Comparison of ENCODE assay signal across 8 cellular contexts in the genomic region with DNA sequence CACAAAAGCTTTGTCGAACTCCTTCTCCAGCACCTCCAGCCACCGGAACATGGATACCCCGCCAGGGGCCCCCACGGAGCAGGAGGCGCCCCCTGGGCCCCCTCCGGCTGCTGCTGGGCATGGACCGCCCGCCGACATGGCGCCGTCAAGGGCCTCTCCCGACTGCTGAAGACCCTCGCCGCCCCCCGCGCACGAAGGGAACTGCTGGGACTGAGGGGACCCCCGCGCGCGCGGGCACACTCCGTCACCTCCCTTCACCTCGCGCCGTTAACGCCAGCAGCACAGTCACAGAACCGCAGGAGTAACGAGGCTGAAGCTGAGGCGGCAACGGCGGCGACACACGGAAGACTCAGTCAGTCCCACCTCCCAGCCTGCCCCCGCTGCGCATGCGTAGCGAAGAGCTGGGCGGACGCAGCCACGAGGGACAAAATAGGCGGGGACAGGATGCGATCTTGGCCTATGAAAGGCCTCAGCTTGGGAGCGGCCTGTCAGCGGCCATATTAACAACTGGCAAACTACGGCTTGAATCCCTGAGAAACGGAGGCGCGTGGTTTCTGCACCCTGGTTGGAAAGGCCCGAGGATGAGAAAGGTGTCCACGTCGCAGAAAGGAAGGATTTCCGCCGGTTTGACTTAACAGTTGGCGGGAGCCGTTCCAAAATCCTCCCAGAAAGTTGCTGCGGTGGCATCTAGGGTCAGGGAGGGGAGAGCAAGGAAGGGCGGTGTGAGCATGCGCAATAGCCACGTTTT. TPM values are rescaled to one million over a fixed set of nuclear protein-coding genes. Genes with fewer than 3 reads are reported as not detected.
A peak's percentile ranks its signal among the peaks of the same experiment; 100 is the strongest.
DNase-seq lines count a peak whose midpoint lies in the region; ATAC-seq, FAIRE-seq and TF ChIP-seq lines count a peak whose summit lies in the region.

A gene (minus strand): TSS at position 361 of the 748 bp plus-strand sequence. CDS start 223 bp downstream, at position 138.

- H4K20me1 ChIP-seq in OCI-LY1 (ENCODE audit: insufficient read depth, low read length) (no peaks in the 10 kb centered on the region), endothelial cell of umbilical vein (replicated peaks; ENCODE audit: control insufficient read depth, extremely low read depth, insufficient read depth, low read length) (no peaks in the 10 kb centered on the region)

- H3F3A ChIP-seq in OCI-LY1 (ENCODE audit: insufficient read depth, low read length), result no peaks in the 10 kb centered on the region

- no peaks in the 10 kb centered on the region for H3K9me2 ChIP-seq in OCI-LY1 (ENCODE audit: low read depth, low read length)

- H3K4me2 ChIP-seq in OCI-LY1 (ENCODE audit: low read length), result peak within 1 kb of the TSS; percentile 73
- H3K4me2 ChIP-seq in endothelial cell of umbilical vein (ENCODE audit: insufficient read depth, low read length), result peak within 1 kb of the TSS; percentile 94

- H3K9me3 ChIP-seq in HUES64 (ENCODE audit: insufficient read depth, low read depth, low read length) (peaks cover 8% of the 10 kb centered on the region; the same call in 1 of the 2 replicates), OCI-LY1 (ENCODE audit: low read length) (no peaks in the 10 kb centered on the region), endothelial cell of umbilical vein (replicated peaks; ENCODE audit: control insufficient read depth, insufficient read depth, low read length) (no peaks in the 10 kb centered on the region)

- H3K27ac ChIP-seq in HUES64 (ENCODE audit: low read depth, low read length), result peak within 1 kb of the TSS; percentile 82
- H3K27ac ChIP-seq in OCI-LY1 (ENCODE audit: low read depth, low read length, poor library complexity, severe bottlenecking), result peak within 1 kb of the TSS; percentile 63
- H3K27ac ChIP-seq in endothelial cell of umbilical vein (ENCODE audit: insufficient read depth, low read depth, low read length), result peak within 1 kb of the TSS; percentile 72

- DNase-seq in D721Med (ENCODE audit: insufficient read length, low spot score) (peak; percentile 58), endothelial cell of umbilical vein (ENCODE audit: low read depth, low spot score) (peak; percentile 99), midbrain (lab: John Stamatoyannopoulos, UW) (peak; percentile 98)
- DNase-seq in activated CD8-positive, alpha-beta memory T cell treated with anti-CD3 and anti-CD28 coated beads, Interleukin-2, amount 50 U/mL, for 48 hours, result peak; percentile 92
- DNase-seq in stimulated activated CD8-positive, alpha-beta memory T cell treated with anti-CD3 and anti-CD28 coated beads, Interleukin-2, amount 100 ng/mL, for 1 hour (ENCODE audit: low read depth in 2 of 2), result peak; percentile 83 to 88

- H3K27me3 ChIP-seq in HUES64 (ENCODE audit: insufficient read depth, low read length) (no peaks in the 10 kb centered on the region), OCI-LY1 (ENCODE audit: insufficient read depth, low read length) (no peaks in the 10 kb centered on the region), endothelial cell of umbilical vein (ENCODE audit: control insufficient read depth in 2 of 2, insufficient read depth in 2 of 2, low read length in 2 of 2) (peaks cover 0 to 8% of the 10 kb centered on the region in 2 experiments)

- H3K79me2 ChIP-seq in OCI-LY1 (ENCODE audit: insufficient read depth, low read length) (peaks cover 38% of the 10 kb centered on the region), endothelial cell of umbilical vein (ENCODE audit: control insufficient read depth, insufficient read depth, low read length) (peaks cover 37% of the 10 kb centered on the region)

- intact Hi-C loops in endothelial cell of umbilical vein (cut with micrococcal nuclease), result loop anchor here (1.0 to 5.0 kb wide), 7 partner anchors 46 to 785 kb away; a partner anchor contains a TSS

- CTCF ChIA-PET in endothelial cell of umbilical vein (lab: Charles Lee), result interaction anchor here (0.8 to 2.8 kb wide), 12 partner anchors 12 to 337 kb away, joined by 3 to 62 read pairs (median 6); a partner anchor contains a TSS

- WGBS in HUES64, result 1% methylated on average over 60 of the region's 60 CpGs

- FAIRE-seq in D721Med (lab: Jason Lieb, UNC) (no peak), endothelial cell of umbilical vein (lab: Jason Lieb, UNC) (peak; percentile 94)

- ATAC-seq in GM21447 (IDR thresholded peaks at IDR 0.05; ENCODE audit: unreplicated experiment), result peak; percentile 93

- BruUV-seq in endothelial cell of umbilical vein (replicated peaks; lab: Mats Ljungman, UMichigan), result no TSS peak

- peak; percentile 83 for TF ChIP-seq POLR2A in endothelial cell of umbilical vein (IDR thresholded peaks at IDR 0.05; ENCODE audit: low read depth, low read length)

- H3K9ac ChIP-seq in HUES64 (ENCODE audit: low read depth, low read length) (peak within 1 kb of the TSS; percentile 90), OCI-LY1 (ENCODE audit: low read length) (peak within 1 kb of the TSS; percentile 75), endothelial cell of umbilical vein (replicated peaks; ENCODE audit: extremely low read depth, insufficient read depth, low read length) (peak within 1 kb of the TSS; percentile 86)

- H3K9me1 ChIP-seq in endothelial cell of umbilical vein (replicated peaks; ENCODE audit: control insufficient read depth, extremely low read depth, insufficient read depth, low read length), result no peaks in the 10 kb centered on the region

- POLR2A ChIA-PET in endothelial cell of umbilical vein (lab: Charles Lee), result interaction anchor here (0.6 to 1.7 kb wide), 5 partner anchors 53 to 851 kb away, joined by 3 to 7 read pairs (median 3); no protein-coding TSS in a partner anchor

- dilution Hi-C loops in endothelial cell of umbilical vein (cut with MboI; ENCODE audit: extremely low pct_ligation_motif_present, low sequenced_read_pairs), result no loop called here

- H3K4me1 ChIP-seq in HUES64 (ENCODE audit: insufficient read depth, low read length) (peaks cover 5% of the 10 kb centered on the region; the same call in 1 of the 2 replicates), OCI-LY1 (ENCODE audit: insufficient read depth, low read length, severe bottlenecking) (peaks cover 38% of the 10 kb centered on the region), endothelial cell of umbilical vein (ENCODE audit: control insufficient read depth, extremely low read depth, insufficient read depth, low read length) (peaks cover 20% of the 10 kb centered on the region)

- H3K4me3 ChIP-seq in HUES64 (ENCODE audit: low read length) (peak within 1 kb of the TSS; percentile 84), OCI-LY1 (ENCODE audit: low read depth, low read length, poor library complexity, severe bottlenecking) (peak within 1 kb of the TSS; percentile 86), endothelial cell of umbilical vein (replicated peaks in 1 of 3; ENCODE audit: insufficient read depth in 1 of 3, low read depth in 1 of 3, low read length in 3 of 3) (peak within 1 kb of the TSS; percentile 51 to 94 (median 91))

- no peak for TF ChIP-seq CTCF in D721Med (IDR thresholded peaks at IDR 0.05; ENCODE audit: insufficient read depth, missing control alignments)
- TF ChIP-seq CTCF in OCI-LY1 (IDR thresholded peaks at IDR 0.05; ENCODE audit: low read length), result no peak; the same call in 1 of the 2 replicates
- TF ChIP-seq CTCF in endothelial cell of umbilical vein (IDR thresholded peaks at IDR 0.05; ENCODE audit: extremely low read depth in 1 of 2, insufficient read depth in 1 of 2, low read depth in 1 of 2, low read length in 2 of 2), result peak in 1 of 2 donors; percentile 41

- H2AFZ ChIP-seq in OCI-LY1 (ENCODE audit: low read length), result no peak within 1 kb of the TSS; the same call in 1 of the 2 replicates
- H2AFZ ChIP-seq in endothelial cell of umbilical vein (ENCODE audit: low read depth, low read length), result peak within 1 kb of the TSS; percentile 93

- H3K36me3 ChIP-seq in HUES64 (ENCODE audit: insufficient read depth, low read length) (peaks cover 30% of the 10 kb centered on the region), OCI-LY1 (ENCODE audit: insufficient read depth, low read length) (peaks cover 20% of the 10 kb centered on the region), endothelial cell of umbilical vein (ENCODE audit: control insufficient read depth in 2 of 2, extremely low read depth in 1 of 2, insufficient read depth in 2 of 2, low read length in 2 of 2) (no peaks in the 10 kb centered on the region)

TF ChIP-seq in endothelial cell of umbilical vein, 7 proteins besides CTCF, POLR2A, EP300 and RAD21:
- peak; percentile 88 for TF ChIP-seq POLR2AphosphoS5 (IDR thresholded peaks at IDR 0.05; ENCODE audit: insufficient read depth, low read depth, low read length)
- no peak for TF ChIP-seq GATA2 (IDR thresholded peaks at IDR 0.05; ENCODE audit: insufficient read depth, insufficient read length, low read depth, low read length)
- no peak for TF ChIP-seq FOS (IDR thresholded peaks at IDR 0.05; ENCODE audit: borderline replicate concordance, insufficient read depth, low read length)
- TF ChIP-seq EZH2 (IDR thresholded peaks at IDR 0.05; ENCODE audit: borderline replicate concordance, low read depth, low read length, severe bottlenecking), result no peak
- TF ChIP-seq MYC (IDR thresholded peaks at IDR 0.05; ENCODE audit: low read depth, low read length), result no peak
- TF ChIP-seq, protein P1, sequence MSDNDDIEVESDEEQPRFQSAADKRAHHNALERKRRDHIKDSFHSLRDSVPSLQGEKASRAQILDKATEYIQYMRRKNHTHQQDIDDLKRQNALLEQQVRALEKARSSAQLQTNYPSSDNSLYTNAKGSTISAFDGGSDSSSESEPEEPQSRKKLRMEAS (IDR thresholded peaks at IDR 0.05; ENCODE audit: insufficient read depth, insufficient read length), result peak; percentile 73
- TF ChIP-seq JUN (IDR thresholded peaks at IDR 0.05; ENCODE audit: borderline replicate concordance, insufficient read depth, insufficient read length, low read depth), result no peak

RNA-seq across cellular contexts. Expression of the gene that starts here (rescaled TPM):
- polyA plus RNA-seq in HUES64 (2013, experiment 1 of 2), result 14.0 TPM
- polyA plus RNA-seq in HUES64 (2013, experiment 2 of 2), result 13.9 TPM
- 21.3 and 22.8 TPM in 2 replicates for total RNA-seq in endothelial cell of umbilical vein
- polyA plus RNA-seq in endothelial cell of umbilical vein, result 5.8 and 7.8 TPM in 2 replicates
- 8.9 TPM in 2 replicates for polyA plus RNA-seq in endothelial cell of umbilical vein (2011; cell fraction: cytosol; rRNA removed)
- 16.9 and 23.3 TPM in 2 replicates for polyA plus RNA-seq in endothelial cell of umbilical vein (2011; cell fraction: nucleus; rRNA removed)
- polyA plus RNA-seq in endothelial cell of umbilical vein (2012), result 18.2 and 22.8 TPM in 2 replicates
- 10.3 and 11.7 TPM in 2 replicates for polyA minus RNA-seq in endothelial cell of umbilical vein
- polyA minus RNA-seq in endothelial cell of umbilical vein (2011; cell fraction: cytosol; rRNA and poly(A)+ RNA removed), result 9.5 TPM
- 10.5 and 10.6 TPM in 2 replicates for polyA minus RNA-seq in endothelial cell of umbilical vein (2011; cell fraction: nucleus; rRNA and poly(A)+ RNA removed)

Comparison
In these comparisons a context has a peak if more than half of its experiments do, and no peak if none do; other contexts are left out.
1. Peak in every context shown above with its lines: DNase-seq, ATAC-seq, H3K4me3 ChIP-seq and H3K27ac ChIP-seq.